15 cellular contexts compared by ENCODE assay signal in the genomic region with DNA sequence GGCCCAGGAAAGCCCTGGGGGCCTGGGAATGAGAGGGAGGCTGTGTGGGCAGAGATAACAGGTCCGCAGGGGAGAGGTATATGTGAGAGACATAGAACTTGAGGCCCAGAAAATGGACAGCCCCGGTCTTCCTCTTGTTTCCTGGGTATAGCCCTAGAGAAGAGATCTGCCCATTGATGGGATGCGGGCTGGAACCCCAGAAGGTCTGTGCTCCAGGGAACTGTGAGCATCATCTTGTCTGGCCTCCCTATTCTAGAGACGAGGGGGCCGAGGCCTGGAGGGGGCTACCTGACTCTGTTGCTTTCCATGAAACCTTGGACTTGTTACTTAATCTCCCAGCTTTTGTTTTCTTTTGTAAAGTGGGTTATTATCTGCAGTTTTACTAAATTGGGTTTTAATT. TPM values are rescaled to one million over a fixed set of nuclear protein-coding genes. Genes with fewer than 3 reads are reported as not detected.
DNase-seq lines count a peak whose midpoint lies in the region; ATAC-seq and TF ChIP-seq lines count a peak whose summit lies in the region.
"Had no signal": no experiment of that assay in that cellular context is flagged by ENCODE, and none has a peak within 500 bp of the region (broad histone marks: within the 10 kb centered on the region; RNA-seq: fewer than 3 reads in every experiment).

No MANE protein-coding gene starts in this region.

- no peaks in the 10 kb centered on the region for H3K27me3 ChIP-seq in CD8-positive, alpha-beta T cell (ENCODE audit: insufficient read depth, low read length)
- H3K27me3 ChIP-seq in naive thymus-derived CD4-positive, alpha-beta T cell (ENCODE audit: control insufficient read depth in 2 of 2, insufficient read depth in 2 of 2, low read length in 2 of 2), result no peaks in the 10 kb centered on the region
- H3K27me3 ChIP-seq in suprapubic skin, result no peaks in the 10 kb centered on the region

- CTCF ChIA-PET in CD8-positive, alpha-beta T cell (lab: Charles Lee), result no interaction called here
- CTCF ChIA-PET in naive thymus-derived CD4-positive, alpha-beta T cell (lab: Charles Lee), result interaction anchor here (1.0 kb wide), 1 partner anchor 14 kb away, joined by 3 read pairs; no protein-coding TSS in a partner anchor

- no peak for TF ChIP-seq EP300 in suprapubic skin (IDR thresholded peaks at IDR 0.05)

- no peak overlapping the region for H3K27ac ChIP-seq in CD8-positive, alpha-beta T cell (ENCODE audit: low read depth, low read length)
- peak overlapping the region; percentile 48 for H3K27ac ChIP-seq in naive thymus-derived CD4-positive, alpha-beta T cell (ENCODE audit: low read depth, low read length)
- peak overlapping the region; percentile 53 for H3K27ac ChIP-seq in suprapubic skin

- H3K36me3 ChIP-seq in CD8-positive, alpha-beta T cell (ENCODE audit: insufficient read depth, low read length), result no peaks in the 10 kb centered on the region
- no peaks in the 10 kb centered on the region for H3K36me3 ChIP-seq in naive thymus-derived CD4-positive, alpha-beta T cell (ENCODE audit: control insufficient read depth in 2 of 3, insufficient read depth in 3 of 3, low read length in 3 of 3)
- H3K36me3 ChIP-seq in suprapubic skin, result no peaks in the 10 kb centered on the region

- H3K4me3 Mint-ChIP-seq in CD8-positive, alpha-beta T cell, result peak overlapping the region; percentile 42
- H3K4me3 Mint-ChIP-seq in central memory CD8-positive, alpha-beta T cell, result no peak overlapping the region
- H3K4me3 Mint-ChIP-seq in naive thymus-derived CD4-positive, alpha-beta T cell, result peak overlapping the region in 9 of 10 donors; percentile 46 to 79 (median 68)
- H3K4me3 Mint-ChIP-seq: neural crest cell had no signal

- POLR2A ChIA-PET in CD8-positive, alpha-beta T cell (lab: Charles Lee), result no interaction called here
- POLR2A ChIA-PET in naive thymus-derived CD4-positive, alpha-beta T cell (lab: Charles Lee), result no interaction called here

- no peaks in the 10 kb centered on the region for H3K9me3 Mint-ChIP-seq in CD8-positive, alpha-beta T cell
- H3K9me3 Mint-ChIP-seq in central memory CD8-positive, alpha-beta T cell, result no peaks in the 10 kb centered on the region
- no peaks in the 10 kb centered on the region for H3K9me3 Mint-ChIP-seq in naive thymus-derived CD4-positive, alpha-beta T cell
- H3K9me3 Mint-ChIP-seq: IgD-negative memory B cell, neural crest cell had no signal

- H3K36me3 Mint-ChIP-seq in CD8-positive, alpha-beta T cell, result no peaks in the 10 kb centered on the region
- peaks cover 3% of the 10 kb centered on the region for H3K36me3 Mint-ChIP-seq in central memory CD8-positive, alpha-beta T cell (ENCODE audit: insufficient read depth)
- no peaks in the 10 kb centered on the region for H3K36me3 Mint-ChIP-seq in naive thymus-derived CD4-positive, alpha-beta T cell
- H3K36me3 Mint-ChIP-seq: IgD-negative memory B cell had no signal

- no peak for ATAC-seq in CD8-positive, alpha-beta T cell
- ATAC-seq in central memory CD8-positive, alpha-beta T cell (replicated peaks; ENCODE audit: extremely low read depth, poor library complexity, severe bottlenecking), result no peak
- ATAC-seq in naive thymus-derived CD4-positive, alpha-beta T cell, result no peak
- no peak for ATAC-seq in HG02623 (IDR thresholded peaks at IDR 0.05; ENCODE audit: unreplicated experiment)

- no peak for TF ChIP-seq CTCF in CD8-positive, alpha-beta T cell (IDR thresholded peaks at IDR 0.05)
- TF ChIP-seq CTCF in suprapubic skin (IDR thresholded peaks at IDR 0.05), result no peak
- TF ChIP-seq CTCF in foreskin fibroblast (IDR thresholded peaks at IDR 0.05; ENCODE audit: low read depth, low read length), result no peak

- no peaks in the 10 kb centered on the region for H3K9me3 ChIP-seq in CD8-positive, alpha-beta T cell (ENCODE audit: low read length)
- no peaks in the 10 kb centered on the region for H3K9me3 ChIP-seq in naive thymus-derived CD4-positive, alpha-beta T cell (ENCODE audit: control insufficient read depth in 2 of 3, low read length in 3 of 3)
- H3K9me3 ChIP-seq in suprapubic skin, result no peaks in the 10 kb centered on the region

- peaks cover 25% of the 10 kb centered on the region for H3K4me1 ChIP-seq in CD8-positive, alpha-beta T cell (ENCODE audit: insufficient read depth, low read length)
- peaks cover 13 to 35% of the 10 kb centered on the region in 2 donors for H3K4me1 ChIP-seq in naive thymus-derived CD4-positive, alpha-beta T cell (ENCODE audit: control insufficient read depth in 2 of 2, insufficient read depth in 2 of 2, low read length in 2 of 2)
- H3K4me1 ChIP-seq in suprapubic skin, result peaks cover 37% of the 10 kb centered on the region

- no peak overlapping the region for H3K4me3 ChIP-seq in CD8-positive, alpha-beta T cell (ENCODE audit: low read depth, low read length)
- no peak overlapping the region for H3K4me3 ChIP-seq in naive thymus-derived CD4-positive, alpha-beta T cell (ENCODE audit: low read length)
- H3K4me3 ChIP-seq in suprapubic skin (no peak overlapping the region), foreskin fibroblast (ENCODE audit: low read depth in 1 of 2, low read length in 2 of 2) (no peak overlapping the region)
- H3K4me3 ChIP-seq: lung had no signal

- no peaks in the 10 kb centered on the region for H3K27me3 Mint-ChIP-seq in CD8-positive, alpha-beta T cell (ENCODE audit: low read depth)
- no peaks in the 10 kb centered on the region for H3K27me3 Mint-ChIP-seq in central memory CD8-positive, alpha-beta T cell
- H3K27me3 Mint-ChIP-seq in naive thymus-derived CD4-positive, alpha-beta T cell, result no peaks in the 10 kb centered on the region
- H3K27me3 Mint-ChIP-seq: IgD-negative memory B cell had no signal

- WGBS in suprapubic skin, result 78% methylated on average over 5 of the region's 5 CpGs

- TF ChIP-seq POLR2A in suprapubic skin (IDR thresholded peaks at IDR 0.05), result no peak

- H3K27ac Mint-ChIP-seq in CD8-positive, alpha-beta T cell, result peak overlapping the region; percentile 23
- peak overlapping the region; percentile 58 for H3K27ac Mint-ChIP-seq in central memory CD8-positive, alpha-beta T cell (ENCODE audit: low read depth)
- H3K27ac Mint-ChIP-seq in naive thymus-derived CD4-positive, alpha-beta T cell, result peak overlapping the region in 8 of 9 donors; percentile 78 to 96 (median 82)

- H3K4me1 Mint-ChIP-seq in CD8-positive, alpha-beta T cell (ENCODE audit: low read depth), result peaks cover 30% of the 10 kb centered on the region
- H3K4me1 Mint-ChIP-seq in central memory CD8-positive, alpha-beta T cell, result peaks cover 10% of the 10 kb centered on the region
- peaks cover 14 to 60% (median 47%) of the 10 kb centered on the region in 7 donors for H3K4me1 Mint-ChIP-seq in naive thymus-derived CD4-positive, alpha-beta T cell
- H3K4me1 Mint-ChIP-seq: IgD-negative memory B cell had no signal

- intact Hi-C loops in CD8-positive, alpha-beta T cell (cut with DNase I, micrococcal nuclease), result loop anchor here in 1 of 2 experiments (1.0 to 5.0 kb wide), 2 partner anchors 145 to 278 kb away; no protein-coding TSS in a partner anchor
- intact Hi-C loops in naive thymus-derived CD4-positive, alpha-beta T cell (cut with micrococcal nuclease), result loop anchor here in 1 of 2 donors (1.0 to 2.0 kb wide), 3 partner anchors 13 to 55 kb away; no protein-coding TSS in a partner anchor

- DNase-seq in CD8-positive, alpha-beta T cell, result peak in 1 of 7 experiments; percentile 0
- no peak for DNase-seq in central memory CD8-positive, alpha-beta T cell (ENCODE audit: low spot score in 2 of 2)
- no peak for DNase-seq in naive thymus-derived CD4-positive, alpha-beta T cell
- no peak for DNase-seq in suprapubic skin (ENCODE audit: low spot score in 2 of 2)
- DNase-seq in foreskin fibroblast, result no peak
- no peak for DNase-seq in effector CD4-positive, alpha-beta T cell
- no peak for DNase-seq in NCI-H146 treated with DMSO at 0.1 percent for 48 hours (lab: John Stamatoyannopoulos, UW; ENCODE audit: unreplicated experiment)
- DNase-seq: AML-193, DMS153, NCI-H1930, NCI-H446 treated with DMSO at 0.1 percent for 48 hours had no signal

RNA-seq across cellular contexts. Expression of gene NKD1, which starts 53.9 kb away (rescaled TPM):
- 1 to 10 TPM; 6.0 to 7.5 TPM for total RNA-seq in CD8-positive, alpha-beta T cell
- total RNA-seq in naive thymus-derived CD4-positive, alpha-beta T cell, result 1 to 10 TPM; 1.4 to 7.9 (median 6.2) TPM
- under 1 TPM; 0.36 to 0.99 TPM for polyA plus RNA-seq in naive thymus-derived CD4-positive, alpha-beta T cell
- total RNA-seq in suprapubic skin, result 1 to 10 TPM; 1.8 to 9.1 (median 2.6) TPM
- polyA plus RNA-seq: IgD-negative memory B cell had no signal

Comparison
In these comparisons a context has a peak if more than half of its experiments do, and no peak if none do; other contexts are left out.
1. H3K27ac Mint-ChIP-seq: peak in every context shown above with its lines; median percentile 82 in naive thymus-derived CD4-positive, alpha-beta T cell; 58 in central memory CD8-positive, alpha-beta T cell; 23 in CD8-positive, alpha-beta T cell.